ENCODE assay signal across 1 cellular context in genomic region chr10:110946496-110946895, GRCh38.
TF ChIP-seq lines count a peak whose summit lies in the region.

No MANE protein-coding gene starts in this region.

TF ChIP-seq in GM23338, 12 proteins besides CTCF, POLR2A, EP300 and RAD21 (continued from another document):
- TF ChIP-seq ZNF462 (CRISPR knock-in tag; IDR thresholded peaks at IDR 0.05) (no peak), NANOG (IDR thresholded peaks at IDR 0.05; ENCODE audit: borderline replicate concordance) (no peak), EZH2phosphoT487 (IDR thresholded peaks at IDR 0.05; ENCODE audit: unreplicated experiment) (no peak), STAT1 (IDR thresholded peaks at IDR 0.05; ENCODE audit: unreplicated experiment) (no peak), JUNB (IDR thresholded peaks at IDR 0.05; ENCODE audit: unreplicated experiment) (no peak), ETS1 (IDR thresholded peaks at IDR 0.05) (no peak), REST (IDR thresholded peaks at IDR 0.05; ENCODE audit: unreplicated experiment) (no peak), ZNF331 (CRISPR knock-in tag; IDR thresholded peaks at IDR 0.05; ENCODE audit: low read depth) (no peak), EZH2 (IDR thresholded peaks at IDR 0.05; ENCODE audit: low read depth, unreplicated experiment) (no peak)
